In genomic region chr11:105244157-105244820, GRCh38 we compare ENCODE assay signal across 9 cellular contexts.
DNase-seq lines count a peak whose midpoint lies in the region; ATAC-seq, FAIRE-seq and TF ChIP-seq lines count a peak whose summit lies in the region.
"Had no signal": no experiment of that assay in that cellular context is flagged by ENCODE, and none has a peak within 500 bp of the region (broad histone marks: within the 10 kb centered on the region; RNA-seq: fewer than 3 reads in every experiment).

No MANE protein-coding gene starts in this region.

- no peak for TF ChIP-seq POLR2A in heart left ventricle (IDR thresholded peaks at IDR 0.05)
- TF ChIP-seq POLR2A in testis (IDR thresholded peaks at IDR 0.05): no peak
- TF ChIP-seq POLR2A in GM12891 (IDR thresholded peaks at IDR 0.05; ENCODE audit: low read depth, low read length): no peak

- CTCF ChIA-PET in HEK293T (lab: Yijun Ruan, JAX): no interaction called here

- intact Hi-C loops in heart left ventricle (cut with DNase I): no loop called here
- intact Hi-C loops in testis (cut with DNase I; ENCODE audit: low total_unique reads): no loop called here

- H3K4me1 ChIP-seq in heart left ventricle (peaks cover 0 to 16% (median 11%) of the 10 kb centered on the region in 12 donors), testis (no peaks in the 10 kb centered on the region)

- ATAC-seq in heart left ventricle (peak; percentile 75 to 98 (median 96)), GM18498 (IDR thresholded peaks at IDR 0.05; ENCODE audit: unreplicated experiment) (no peak)

- no peaks in the 10 kb centered on the region for H3K27me3 ChIP-seq in heart left ventricle
- no peaks in the 10 kb centered on the region for H3K27me3 ChIP-seq in testis

- H3K4me3 ChIP-seq in heart left ventricle: no peak overlapping the region
- H3K4me3 ChIP-seq in testis: no peak overlapping the region

- 21 to 25% (median 24%) methylated on average over 4 of the region's 4 CpGs for WGBS in heart left ventricle, 4 donors
- 77 to 78% methylated on average over 4 of the region's 4 CpGs for WGBS in testis, 2 donors

- POLR2A ChIA-PET in HEK293T (lab: Yijun Ruan, JAX): no interaction called here

- TF ChIP-seq CTCF in heart left ventricle (IDR thresholded peaks at IDR 0.05) (no peak), testis (IDR thresholded peaks at IDR 0.05) (no peak)

- H3K36me3 ChIP-seq in heart left ventricle: no peaks in the 10 kb centered on the region
- no peaks in the 10 kb centered on the region for H3K36me3 ChIP-seq in testis (ENCODE audit: low read depth, missing control alignments)

- peak overlapping the region in 11 of 12 donors; percentile 14 to 72 (median 47) for H3K27ac ChIP-seq in heart left ventricle
- H3K27ac ChIP-seq in testis: no peak overlapping the region

- FAIRE-seq in GM12891 (lab: Jason Lieb, UNC): no peak

- H3K9me3 ChIP-seq in heart left ventricle (no peaks in the 10 kb centered on the region), testis (no peaks in the 10 kb centered on the region)

- DNase-seq in HK-2 (ENCODE audit: unreplicated experiment): peak; percentile 13
- peak; percentile 94 to 99 for DNase-seq in SW 1271 (lab: John Stamatoyannopoulos, UW)
- peak in 4 of 5 donors; percentile 28 to 51 (median 44) for DNase-seq in heart left ventricle
- DNase-seq in testis: peak; percentile 17
- no peak for DNase-seq in HEK293T (ENCODE audit: extremely low spot score)
- no peak for DNase-seq in GM12891 (ENCODE audit: insufficient read length, low spot score)
- DNase-seq: activated T-cell treated with anti-CD3 and anti-CD28 coated beads, Interleukin-2, amount 50 U/mL, for 1 hour; NCI-H82 had no signal

TF ChIP-seq in HEK293T, 16 proteins besides CTCF, POLR2A, EP300 and RAD21:
- TF ChIP-seq CTBP1 (IDR thresholded peaks at IDR 0.05; ENCODE audit: borderline replicate concordance): no peak
- TF ChIP-seq FOXK2 (IDR thresholded peaks at IDR 0.05): no peak
- no peak for TF ChIP-seq TARDBP (IDR thresholded peaks at IDR 0.05)
- no peak for TF ChIP-seq NFRKB (IDR thresholded peaks at IDR 0.05)
- TF ChIP-seq PKNOX1 (IDR thresholded peaks at IDR 0.05): no peak
- TF ChIP-seq SP1 (IDR thresholded peaks at IDR 0.05): no peak
- no peak for TF ChIP-seq ARNT (IDR thresholded peaks at IDR 0.05)
- no peak for TF ChIP-seq BHLHE40 (IDR thresholded peaks at IDR 0.05; ENCODE audit: borderline replicate concordance)
- no peak for TF ChIP-seq FOXM1 (IDR thresholded peaks at IDR 0.05; ENCODE audit: borderline replicate concordance)
- no peak for TF ChIP-seq HDGF (IDR thresholded peaks at IDR 0.05; ENCODE audit: borderline replicate concordance)

TF ChIP-seq in GM12891, 5 proteins besides CTCF, POLR2A, EP300 and RAD21:
- TF ChIP-seq PAX5 (IDR thresholded peaks at IDR 0.05; ENCODE audit: insufficient read depth, low read length, severe bottlenecking) (no peak), TAF1 (IDR thresholded peaks at IDR 0.05; ENCODE audit: low read depth, low read length) (no peak), POU2F2 (IDR thresholded peaks at IDR 0.05; ENCODE audit: low read depth, low read length) (no peak), POLR2AphosphoS5 (IDR thresholded peaks at IDR 0.05; ENCODE audit: low read depth, low read length) (no peak)

Comparison
In these comparisons a context has a peak if more than half of its experiments do, and no peak if none do; other contexts are left out.
1. DNase-seq: peak in HK-2 (single experiment), SW 1271 (2 of 2), heart left ventricle (4 of 5) and testis (single experiment); none in HEK293T (single experiment) and GM12891 (single experiment).
2. H3K27ac ChIP-seq: peak in heart left ventricle (11 of 12); none in testis (0 of 2).